ENCODE assay signal across 17 cellular contexts in the genomic region with DNA sequence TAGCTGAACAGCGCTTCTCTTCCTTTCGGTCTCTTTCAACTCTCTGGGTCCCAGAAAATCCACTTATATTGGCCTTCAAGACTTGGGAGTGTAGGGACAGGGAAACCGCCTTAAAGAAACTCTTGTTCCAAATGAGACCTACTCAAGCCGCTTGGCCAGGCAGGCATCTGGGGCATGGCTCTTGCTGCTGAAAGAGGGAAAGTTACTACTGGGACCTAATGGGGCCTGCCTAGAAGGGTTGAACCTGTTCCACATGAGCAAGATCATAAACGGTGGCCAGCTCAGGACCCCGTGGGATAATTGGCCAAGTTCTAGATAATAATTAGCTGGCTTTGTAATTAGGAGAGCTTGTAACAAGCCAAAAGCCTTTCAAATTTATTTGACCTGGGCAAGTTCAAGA. TPM values are rescaled to one million over a fixed set of nuclear protein-coding genes. Genes with fewer than 3 reads are reported as not detected.
DNase-seq lines count a peak whose midpoint lies in the region; ATAC-seq, FAIRE-seq and TF ChIP-seq lines count a peak whose summit lies in the region.
"Had no signal": no experiment of that assay in that cellular context is flagged by ENCODE, and none has a peak within 500 bp of the region (broad histone marks: within the 10 kb centered on the region; RNA-seq: fewer than 3 reads in every experiment).

No MANE protein-coding gene starts in this region.

- TF ChIP-seq POLR2A in GM12878 (IDR thresholded peaks at IDR 0.05; ENCODE audit: low read depth, low read length) = no peak

- no peak for DNase-seq in H9
- DNase-seq in GM12878 (ENCODE audit: low read depth, low spot score) = no peak
- no peak for DNase-seq in mesothelial cell of epicardium (ENCODE audit: low spot score in 2 of 2, unreplicated experiment in 2 of 2)
- DNase-seq in type B pancreatic cell (ENCODE audit: extremely low spot score, unreplicated experiment) = no peak
- no peak for DNase-seq in activated CD4-positive, alpha-beta T cell treated with anti-CD3 and anti-CD28 coated beads, Interleukin-2, amount 50 U/mL, for 4 hours
- DNase-seq in COLO668 (lab: John Stamatoyannopoulos, UW; ENCODE audit: unreplicated experiment) = no peak
- DNase-seq in NCI-H345 (lab: John Stamatoyannopoulos, UW) = no peak
- DNase-seq: DMS153, HFFc6, MG63, NCI-H1092 treated with DMSO at 0.1 percent for 48 hours, NCI-H1694, NCI-H2107, NCI-H446, NCI-H69 had no signal

- SMC1A ChIA-PET in GM12878 (lab: Charles Lee; ENCODE audit: uncharacterized antibody, unreplicated experiment) = interaction anchor here (0.8 to 1.4 kb wide), 6 partner anchors 10 to 49 kb away, joined by 3 to 11 read pairs (median 5); no protein-coding TSS in a partner anchor

- H3K36me3 ChIP-seq in GM12878 (ENCODE audit: control insufficient read depth in 2 of 2, insufficient read depth in 2 of 2, low read length in 1 of 2) = no peaks in the 10 kb centered on the region
- H3K36me3 ChIP-seq: MG63 had no signal

- H3K4ac ChIP-seq in H9 (ENCODE audit: low read depth, low read length) = no peak overlapping the region

- BruUV-seq in GM12878 (replicated peaks; lab: Mats Ljungman, UMichigan) = no TSS peak

- H2BK20ac ChIP-seq in H9 (ENCODE audit: low read depth, low read length, poor library complexity, severe bottlenecking) = no peak overlapping the region

- H4K20me1 ChIP-seq in H9 (ENCODE audit: control insufficient read depth, insufficient read depth, insufficient read length) = no peaks in the 10 kb centered on the region
- H4K20me1 ChIP-seq in GM12878 (ENCODE audit: control insufficient read depth, insufficient read depth) = no peaks in the 10 kb centered on the region

- TF ChIP-seq EP300 in GM12878 (IDR thresholded peaks at IDR 0.05; ENCODE audit: borderline replicate concordance in 1 of 2, control insufficient read depth in 1 of 2, low read depth in 2 of 2, low read length in 2 of 2) = no peak

- no peak overlapping the region for H2BK12ac ChIP-seq in H9 (ENCODE audit: insufficient read length, low read depth, low read length)

- H3K23ac ChIP-seq in H9 (ENCODE audit: insufficient read length, low read depth, low read length) = no peak overlapping the region

- H3K4me1 ChIP-seq in H9 (ENCODE audit: insufficient read depth, low read length) = peaks cover 4% of the 10 kb centered on the region; the same call in 1 of the 2 replicates
- H3K4me1 ChIP-seq in GM12878 (ENCODE audit: control insufficient read depth, insufficient read depth, low read length) = peaks cover 15% of the 10 kb centered on the region

- no peak overlapping the region for H3K27ac ChIP-seq in H9 (ENCODE audit: insufficient read length, low read depth, low read length)
- H3K27ac ChIP-seq in GM12878 (ENCODE audit: control insufficient read depth, insufficient read depth) = no peak overlapping the region

- no peak overlapping the region for H2BK120ac ChIP-seq in H9 (ENCODE audit: low read depth, low read length, poor library complexity, severe bottlenecking)

- H4K91ac ChIP-seq in H9 (ENCODE audit: insufficient read length, low read depth, low read length) = no peak overlapping the region

- H3T11ph ChIP-seq in H9 (ENCODE audit: low read length) = no peak overlapping the region

- no peak overlapping the region for H4K8ac ChIP-seq in H9 (replicated peaks; ENCODE audit: insufficient read length, low read depth, low read length)

- intact Hi-C loops in GM12878 (cut with micrococcal nuclease; ENCODE audit: unreplicated experiment) = no loop called here

- in situ Hi-C loops in GM12878 (cut with MboI) = loop anchor here (25.0 kb wide), 1 partner anchor 1662 kb away; no protein-coding TSS in a partner anchor

- H3K27me3 ChIP-seq in H9 (ENCODE audit: insufficient read depth, low read length) (no peaks in the 10 kb centered on the region), GM12878 (replicated peaks in 1 of 2; ENCODE audit: control insufficient read depth in 2 of 2, insufficient read depth in 2 of 2, low read length in 1 of 2) (no peaks in the 10 kb centered on the region)
- H3K27me3 ChIP-seq: MG63 had no signal

- H3K14ac ChIP-seq in H9 (ENCODE audit: insufficient read depth, low read length) = no peak overlapping the region; the same call in 1 of the 2 replicates

- RAD21 ChIA-PET in GM12878 (lab: Charles Lee; ENCODE audit: unreplicated experiment) = interaction anchor here (0.6 to 1.2 kb wide), 3 partner anchors 13 to 84 kb away, joined by 3 to 4 read pairs (median 3); no protein-coding TSS in a partner anchor

- H3K56ac ChIP-seq in H9 (ENCODE audit: insufficient read length, low read depth, low read length) = no peak overlapping the region

- no peaks in the 10 kb centered on the region; the same call in 1 of the 2 replicates for H3K27me3 Mint-ChIP-seq in H9 (ENCODE audit: low read depth)
- H3K27me3 Mint-ChIP-seq in mesothelial cell of epicardium (ENCODE audit: low read depth) = no peaks in the 10 kb centered on the region
- H3K27me3 Mint-ChIP-seq in type B pancreatic cell = no peaks in the 10 kb centered on the region

- ATAC-seq in GM12878 = no peak

- H3K4me2 ChIP-seq in H9 (ENCODE audit: insufficient read depth, insufficient read length, low read length) (no peak overlapping the region), GM12878 (ENCODE audit: control insufficient read depth, insufficient read depth) (no peak overlapping the region)

- H3K9me3 ChIP-seq in H9 (ENCODE audit: control insufficient read depth, low read depth, low read length) (no peaks in the 10 kb centered on the region), GM12878 (replicated peaks; ENCODE audit: control insufficient read depth, insufficient read depth, low read length) (no peaks in the 10 kb centered on the region)
- H3K9me3 ChIP-seq: Caco-2, MG63 had no signal

- H3K9me3 Mint-ChIP-seq in H9 (no peaks in the 10 kb centered on the region), mesothelial cell of epicardium (no peaks in the 10 kb centered on the region), type B pancreatic cell (no peaks in the 10 kb centered on the region)
- H3K9me3 Mint-ChIP-seq: HFFc6 had no signal

- no CpG with 5 or more reads among the region's 6 CpGs for WGBS in H9 (ENCODE audit: extremely low coverage, insufficient read length, low lambda C conversion rate)
- WGBS in GM12878 (ENCODE audit: insufficient coverage, insufficient replicate concordance, low lambda C conversion rate, missing lambda C conversion rate) = 63% methylated on average over 6 of the region's 6 CpGs

- no peak overlapping the region for H3K9ac ChIP-seq in H9 (ENCODE audit: extremely low read depth, insufficient read length, low read length)
- H3K9ac ChIP-seq in GM12878 (ENCODE audit: control insufficient read depth, insufficient read depth, low read length) = no peak overlapping the region

- TF ChIP-seq CTCF in H9 (conservative IDR thresholded peaks at IDR 0.05) = no peak
- no peak for TF ChIP-seq CTCF in GM12878 (IDR thresholded peaks at IDR 0.05 in 2 of 3, conservative IDR thresholded peaks at IDR 0.05 in 1 of 3; ENCODE audit: control insufficient read depth in 2 of 3, extremely low read depth in 1 of 3, insufficient read depth in 1 of 3, low read depth in 3 of 3, low read length in 3 of 3)
- no peak for TF ChIP-seq CTCF in mesothelial cell of epicardium (IDR thresholded peaks at IDR 0.05; ENCODE audit: unreplicated experiment)
- TF ChIP-seq CTCF in type B pancreatic cell (conservative IDR thresholded peaks at IDR 0.05) = no peak

- no peak overlapping the region for H2AK5ac ChIP-seq in H9 (ENCODE audit: insufficient read length, low read length)

- POLR2A ChIA-PET in GM12878 (lab: Charles Lee) = interaction anchor here (0.6 to 1.0 kb wide), 6 partner anchors 9 to 856 kb away, joined by 3 to 7 read pairs (median 4); no protein-coding TSS in a partner anchor

- no peak overlapping the region for H2BK15ac ChIP-seq in H9 (ENCODE audit: low read depth, low read length)

- no peaks in the 10 kb centered on the region for H3K79me1 ChIP-seq in H9 (ENCODE audit: insufficient read depth, low read depth, low read length, poor library complexity, severe bottlenecking)

- no peak overlapping the region for H3K18ac ChIP-seq in H9 (ENCODE audit: insufficient read length, low read depth, low read length)

- H3K36me3 Mint-ChIP-seq in H9 (ENCODE audit: insufficient read depth in 1 of 3, low read depth in 3 of 3) = peaks cover 10 to 50% (median 43%) of the 10 kb centered on the region in 3 experiments; a peak in 6 of 7 replicates
- H3K36me3 Mint-ChIP-seq in mesothelial cell of epicardium = peaks cover 16% of the 10 kb centered on the region
- peaks cover 14% of the 10 kb centered on the region for H3K36me3 Mint-ChIP-seq in type B pancreatic cell

- CTCF ChIA-PET in GM12878 (lab: Yijun Ruan, JAX) = interaction anchor here (1.0 to 1.7 kb wide), 4 partner anchors 33 to 50 kb away, joined by 3 to 8 read pairs (median 4); no protein-coding TSS in a partner anchor

- no peaks in the 10 kb centered on the region for H3K23me2 ChIP-seq in H9 (ENCODE audit: insufficient read length, low read depth, low read length, poor library complexity, severe bottlenecking)

- H3K4me3 Mint-ChIP-seq in H9 (no peak overlapping the region), mesothelial cell of epicardium (no peak overlapping the region), type B pancreatic cell (peak overlapping the region; percentile 17)
- H3K4me3 Mint-ChIP-seq: HFFc6 had no signal

- peaks cover 7% of the 10 kb centered on the region; the same call in 1 of the 2 replicates for H3K79me2 ChIP-seq in H9 (ENCODE audit: insufficient read depth, low read length)
- H3K79me2 ChIP-seq in GM12878 (ENCODE audit: control insufficient read depth, insufficient read depth, low read length) = no peaks in the 10 kb centered on the region

- no peak overlapping the region for H2AFZ ChIP-seq in H9 (ENCODE audit: low read length)
- H2AFZ ChIP-seq in GM12878 (ENCODE audit: control insufficient read depth, low read depth, low read length) = no peak overlapping the region

- TF ChIP-seq RAD21 in GM12878 (IDR thresholded peaks at IDR 0.05; ENCODE audit: insufficient read depth, low read depth, low read length) = no peak

- H4K5ac ChIP-seq in H9 (ENCODE audit: insufficient read length, low read depth, low read length) = no peak overlapping the region

- H3K4me1 Mint-ChIP-seq in H9 (peaks cover 48 to 57% of the 10 kb centered on the region in 2 experiments), mesothelial cell of epicardium (peaks cover 12% of the 10 kb centered on the region), type B pancreatic cell (ENCODE audit: unreplicated experiment) (peaks cover 14% of the 10 kb centered on the region)

- no peak overlapping the region for H3K4me3 ChIP-seq in GM12878
- H3K4me3 ChIP-seq: MG63 had no signal

- no peak overlapping the region for H2BK5ac ChIP-seq in H9 (ENCODE audit: insufficient read length, low read length)

- FAIRE-seq in GM12878 (lab: Jason Lieb, UNC) = no peak

- H3K27ac Mint-ChIP-seq in H9 (peak overlapping the region; percentile 25 to 70 (median 52); a peak in 3 of 7 replicates), mesothelial cell of epicardium (peak overlapping the region; percentile 30), type B pancreatic cell (peak overlapping the region; percentile 48)
- H3K27ac Mint-ChIP-seq: HFFc6 had no signal

RNA-seq across cellular contexts. Expression of a gene that starts 13.2 kb away (rescaled TPM):
- total RNA-seq in H9 (2021) = 202 and 237 TPM in 2 replicates
- total RNA-seq in GM12878 (2013; cell fraction: nucleolus; rRNA removed) = 15.2 and 16.3 TPM in 2 replicates
- 17.8 and 18.4 TPM in 2 replicates for total RNA-seq in GM12878 (2014; rRNA removed)
- 19.6 and 22.2 TPM in 2 replicates for total RNA-seq in GM12878 (2014; rRNA removed; fragmentation: Illumina TruSeq; extraction: Trizol)
- 30.6 and 42.7 TPM in 2 replicates for total RNA-seq in GM12878 (2021)
- polyA plus RNA-seq in GM12878 (2011; ENCODE audit: low read depth) = 1.6 TPM
- polyA plus RNA-seq in GM12878 (2011; rRNA removed) = 1.2 and 2.2 TPM in 2 replicates
- 1.1 and 1.9 TPM in 2 replicates for polyA plus RNA-seq in GM12878 (2011; cell fraction: cytosol; rRNA removed)
- polyA plus RNA-seq in GM12878 (2011; cell fraction: nucleus; rRNA removed) = 0.82 and 2.1 TPM in 2 replicates
- 3.8 and 4.0 TPM in 2 replicates for polyA plus RNA-seq in GM12878 (2012)
- polyA plus RNA-seq in GM12878 (2014; fragmentation: Illumina TruSeq; extraction: Trizol) = 25.9 and 30.8 TPM in 2 replicates
- polyA plus RNA-seq in GM12878 (2014; fragmentation: Nextera tagmentation; extraction: Ambion mirVana) = 10 to 100 TPM in 1 of 2 experiments, 1 to 10 TPM in 1; 6.7 to 10.9 TPM
- polyA plus RNA-seq in GM12878 (2014; rRNA removed) = 24.4 and 28.8 TPM in 2 replicates
- 10 to 100 TPM; 13.8 to 17.0 TPM for polyA plus RNA-seq in GM12878 (2016; fragmentation: Nextera tagmentation; extraction: Ambion mirVana)
- polyA minus RNA-seq in GM12878 (2011; rRNA and poly(A)+ RNA removed) = 2.9 and 10.7 TPM in 2 replicates
- polyA minus RNA-seq in GM12878 (2011; cell fraction: cytosol; rRNA and poly(A)+ RNA removed) = 3.1 and 3.3 TPM in 2 replicates
- polyA minus RNA-seq in GM12878 (2011; cell fraction: nucleus; rRNA and poly(A)+ RNA removed) = 0.24 and 1.6 TPM in 2 replicates
- 214 to 236 TPM (median 219 TPM) in 3 replicates for total RNA-seq in mesothelial cell of epicardium
- 190 and 544 TPM in 2 replicates for total RNA-seq in type B pancreatic cell (ENCODE audit: low replicate concordance)
- total RNA-seq: H4 had no signal
